ENCODE assay signal across 15 cellular contexts in genomic region chr18:77038182-77038581, GRCh38.
"Had no signal": no experiment of that assay in that cellular context is flagged by ENCODE, and none has a peak within 500 bp of the region (broad histone marks: within the 10 kb centered on the region; RNA-seq: fewer than 3 reads in every experiment).

No MANE protein-coding gene starts in this region.

- H3K9me3 Mint-ChIP-seq: activated CD4-positive, alpha-beta memory T cell treated with anti-CD3 and anti-CD28 coated beads for 36 hours; stimulated activated naive CD8-positive, alpha-beta T cell treated with anti-CD3 and anti-CD28 coated beads, Interleukin-15, Interleukin-2, amounts not matched to agents 100 ng/mL and 50 ng/mL, for 24 hours had no signal

- H3K4me3 Mint-ChIP-seq: activated CD4-positive, alpha-beta memory T cell treated with anti-CD3 and anti-CD28 coated beads for 36 hours; memory B cell; stimulated activated naive CD8-positive, alpha-beta T cell treated with anti-CD3 and anti-CD28 coated beads, Interleukin-15, Interleukin-2, amounts not matched to agents 100 ng/mL and 50 ng/mL, for 24 hours had no signal

- H3K4me3 ChIP-seq: ascending aorta, breast epithelium, hepatocyte, sigmoid colon, spleen, uterus had no signal

- H3K27me3 Mint-ChIP-seq: activated CD4-positive, alpha-beta memory T cell treated with anti-CD3 and anti-CD28 coated beads for 36 hours; memory B cell; stimulated activated naive CD8-positive, alpha-beta T cell treated with anti-CD3 and anti-CD28 coated beads, Interleukin-15, Interleukin-2, amounts not matched to agents 100 ng/mL and 50 ng/mL, for 24 hours had no signal

- H3K9me3 ChIP-seq: ascending aorta, breast epithelium, sigmoid colon, SK-N-SH, uterus had no signal

- DNase-seq: activated CD4-positive, alpha-beta memory T cell treated with anti-CD3 and anti-CD28 coated beads for 36 hours; activated gamma-delta T cell; activated T-cell treated with anti-CD3 and anti-CD28 coated beads, Interleukin-2, amount 50 U/mL, for 48 hours; left ventricle myocardium superior; sigmoid colon; SK-N-SH; spleen; uterus had no signal

- ATAC-seq: esophagus mucosa, left ventricle myocardium superior had no signal

- H3K27ac ChIP-seq: ascending aorta, breast epithelium, hepatocyte, sigmoid colon, spleen, uterus, VCaP had no signal

- H3K27ac Mint-ChIP-seq: activated CD4-positive, alpha-beta memory T cell treated with anti-CD3 and anti-CD28 coated beads for 36 hours; memory B cell; stimulated activated naive CD8-positive, alpha-beta T cell treated with anti-CD3 and anti-CD28 coated beads, Interleukin-15, Interleukin-2, amounts not matched to agents 100 ng/mL and 50 ng/mL, for 24 hours had no signal

- H3K27me3 ChIP-seq: ascending aorta, breast epithelium, hepatocyte, sigmoid colon, spleen, uterus had no signal

- H3K4me1 ChIP-seq: ascending aorta, breast epithelium, uterus had no signal
